In the genomic region with DNA sequence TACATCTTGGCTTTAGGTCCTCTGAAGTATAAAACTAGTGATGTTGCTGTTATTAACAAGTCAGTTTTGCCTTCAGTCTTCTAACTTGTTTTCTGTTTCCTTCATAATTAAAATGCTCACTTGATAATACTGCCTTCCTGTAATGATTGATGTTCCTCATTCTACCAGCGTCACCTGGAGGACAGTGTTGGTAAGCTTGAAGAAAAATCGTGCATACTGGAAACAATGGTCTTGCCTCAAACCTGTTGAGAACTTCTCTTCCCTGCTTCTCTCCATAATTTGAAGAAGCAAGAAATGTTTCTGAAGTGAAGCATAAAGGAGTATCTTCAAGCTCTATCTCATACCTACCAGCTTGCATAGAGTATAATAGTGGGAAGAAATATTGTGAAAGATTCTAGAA, we compare ENCODE assay signal across 1 cellular context.
TF ChIP-seq lines count a peak whose summit lies in the region.

No MANE protein-coding gene starts in this region.

TF ChIP-seq in HEK293, 187 proteins besides CTCF, POLR2A, EP300 and RAD21 (continued from another document):
- TF ChIP-seq, protein P1, sequence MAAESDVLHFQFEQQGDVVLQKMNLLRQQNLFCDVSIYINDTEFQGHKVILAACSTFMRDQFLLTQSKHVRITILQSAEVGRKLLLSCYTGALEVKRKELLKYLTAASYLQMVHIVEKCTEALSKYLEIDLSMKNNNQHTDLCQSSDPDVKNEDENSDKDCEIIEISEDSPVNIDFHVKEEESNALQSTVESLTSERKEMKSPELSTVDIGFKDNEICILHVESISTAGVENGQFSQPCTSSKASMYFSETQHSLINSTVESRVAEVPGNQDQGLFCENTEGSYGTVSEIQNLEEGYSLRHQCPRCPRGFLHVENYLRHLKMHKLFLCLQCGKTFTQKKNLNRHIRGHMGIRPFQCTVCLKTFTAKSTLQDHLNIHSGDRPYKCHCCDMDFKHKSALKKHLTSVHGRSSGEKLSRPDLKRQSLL (tag by site-specific recombination; IDR thresholded peaks at IDR 0.05) = no peak
- TF ChIP-seq, protein P2, sequence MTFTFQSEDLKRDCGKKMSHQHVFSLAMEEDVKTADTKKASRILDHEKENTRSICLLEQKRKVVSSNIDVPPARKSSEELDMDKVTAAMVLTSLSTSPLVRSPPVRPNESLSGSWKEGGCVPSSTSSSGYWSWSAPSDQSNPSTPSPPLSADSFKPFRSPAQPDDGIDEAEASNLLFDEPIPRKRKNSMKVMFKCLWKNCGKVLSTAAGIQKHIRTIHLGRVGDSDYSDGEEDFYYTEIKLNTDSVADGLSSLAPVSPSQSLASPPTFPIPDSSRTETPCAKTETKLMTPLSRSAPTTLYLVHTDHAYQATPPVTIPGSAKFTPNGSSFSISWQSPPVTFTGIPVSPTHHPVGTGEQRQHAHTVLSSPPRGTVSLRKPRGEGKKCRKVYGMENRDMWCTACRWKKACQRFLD (tag by site-specific recombination; IDR thresholded peaks at IDR 0.05) = no peak
- TF ChIP-seq ZNF335 (tag by site-specific recombination; conservative IDR thresholded peaks at IDR 0.05) = no peak
- TF ChIP-seq, protein P3, sequence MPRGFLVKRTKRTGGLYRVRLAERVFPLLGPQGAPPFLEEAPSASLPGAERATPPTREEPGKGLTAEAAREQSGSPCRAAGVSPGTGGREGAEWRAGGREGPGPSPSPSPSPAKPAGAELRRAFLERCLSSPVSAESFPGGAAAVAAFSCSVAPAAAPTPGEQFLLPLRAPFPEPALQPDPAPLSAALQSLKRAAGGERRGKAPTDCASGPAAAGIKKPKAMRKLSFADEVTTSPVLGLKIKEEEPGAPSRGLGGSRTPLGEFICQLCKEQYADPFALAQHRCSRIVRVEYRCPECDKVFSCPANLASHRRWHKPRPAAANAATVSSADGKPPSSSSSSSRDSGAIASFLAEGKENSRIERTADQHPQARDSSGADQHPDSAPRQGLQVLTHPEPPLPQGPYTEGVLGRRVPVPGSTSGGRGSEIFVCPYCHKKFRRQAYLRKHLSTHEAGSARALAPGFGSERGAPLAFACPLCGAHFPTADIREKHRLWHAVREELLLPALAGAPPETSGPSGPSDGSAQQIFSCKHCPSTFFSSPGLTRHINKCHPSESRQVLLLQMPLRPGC (tag by site-specific recombination; IDR thresholded peaks at IDR 0.05) = no peak
- TF ChIP-seq MZF1 (tag by site-specific recombination; IDR thresholded peaks at IDR 0.05; ENCODE audit: borderline replicate concordance) = no peak
- no peak for TF ChIP-seq ZNF747 (tag by site-specific recombination; IDR thresholded peaks at IDR 0.05)
- TF ChIP-seq ZNF654 (tag by site-specific recombination; IDR thresholded peaks at IDR 0.05; ENCODE audit: low read depth) = peak; percentile 25; the same call in 1 of the 2 replicates
- TF ChIP-seq, protein P4, sequence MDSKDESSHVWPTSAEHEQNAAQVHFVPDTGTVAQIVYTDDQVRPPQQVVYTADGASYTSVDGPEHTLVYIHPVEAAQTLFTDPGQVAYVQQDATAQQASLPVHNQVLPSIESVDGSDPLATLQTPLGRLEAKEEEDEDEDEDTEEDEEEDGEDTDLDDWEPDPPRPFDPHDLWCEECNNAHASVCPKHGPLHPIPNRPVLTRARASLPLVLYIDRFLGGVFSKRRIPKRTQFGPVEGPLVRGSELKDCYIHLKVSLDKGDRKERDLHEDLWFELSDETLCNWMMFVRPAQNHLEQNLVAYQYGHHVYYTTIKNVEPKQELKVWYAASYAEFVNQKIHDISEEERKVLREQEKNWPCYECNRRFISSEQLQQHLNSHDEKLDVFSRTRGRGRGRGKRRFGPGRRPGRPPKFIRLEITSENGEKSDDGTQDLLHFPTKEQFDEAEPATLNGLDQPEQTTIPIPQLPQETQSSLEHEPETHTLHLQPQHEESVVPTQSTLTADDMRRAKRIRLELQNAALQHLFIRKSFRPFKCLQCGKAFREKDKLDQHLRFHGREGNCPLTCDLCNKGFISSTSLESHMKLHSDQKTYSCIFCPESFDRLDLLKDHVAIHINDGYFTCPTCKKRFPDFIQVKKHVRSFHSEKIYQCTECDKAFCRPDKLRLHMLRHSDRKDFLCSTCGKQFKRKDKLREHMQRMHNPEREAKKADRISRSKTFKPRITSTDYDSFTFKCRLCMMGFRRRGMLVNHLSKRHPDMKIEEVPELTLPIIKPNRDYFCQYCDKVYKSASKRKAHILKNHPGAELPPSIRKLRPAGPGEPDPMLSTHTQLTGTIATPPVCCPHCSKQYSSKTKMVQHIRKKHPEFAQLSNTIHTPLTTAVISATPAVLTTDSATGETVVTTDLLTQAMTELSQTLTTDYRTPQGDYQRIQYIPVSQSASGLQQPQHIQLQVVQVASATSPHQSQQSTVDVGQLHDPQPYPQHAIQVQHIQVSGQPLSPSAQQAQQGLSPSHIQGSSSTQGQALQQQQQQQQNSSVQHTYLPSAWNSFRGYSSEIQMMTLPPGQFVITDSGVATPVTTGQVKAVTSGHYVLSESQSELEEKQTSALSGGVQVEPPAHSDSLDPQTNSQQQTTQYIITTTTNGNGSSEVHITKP (tag by site-specific recombination; IDR thresholded peaks at IDR 0.05) = no peak
- no peak for TF ChIP-seq ZFP69B (tag by site-specific recombination; IDR thresholded peaks at IDR 0.05)
- no peak for TF ChIP-seq ZNF544 (tag by site-specific recombination; IDR thresholded peaks at IDR 0.05)
- TF ChIP-seq, protein P5, sequence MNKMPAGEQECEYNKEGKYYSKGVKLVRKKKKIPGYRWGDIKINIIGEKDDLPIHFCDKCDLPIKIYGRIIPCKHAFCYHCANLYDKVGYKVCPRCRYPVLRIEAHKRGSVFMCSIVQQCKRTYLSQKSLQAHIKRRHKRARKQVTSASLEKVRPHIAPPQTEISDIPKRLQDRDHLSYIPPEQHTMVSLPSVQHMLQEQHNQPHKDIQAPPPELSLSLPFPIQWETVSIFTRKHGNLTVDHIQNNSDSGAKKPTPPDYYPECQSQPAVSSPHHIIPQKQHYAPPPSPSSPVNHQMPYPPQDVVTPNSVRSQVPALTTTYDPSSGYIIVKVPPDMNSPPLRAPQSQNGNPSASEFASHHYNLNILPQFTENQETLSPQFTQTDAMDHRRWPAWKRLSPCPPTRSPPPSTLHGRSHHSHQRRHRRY (tag by site-specific recombination; IDR thresholded peaks at IDR 0.05) = no peak
- TF ChIP-seq SCRT1 (tag by site-specific recombination; IDR thresholded peaks at IDR 0.05; ENCODE audit: borderline replicate concordance) = peak; percentile 75
- TF ChIP-seq ZNF629 (tag by site-specific recombination; IDR thresholded peaks at IDR 0.05) = no peak
- TF ChIP-seq ZNF223 (tag by site-specific recombination; IDR thresholded peaks at IDR 0.05) = no peak
- no peak for TF ChIP-seq ZNF239 (tag by site-specific recombination; IDR thresholded peaks at IDR 0.05)
- no peak for TF ChIP-seq ZXDB (tag by site-specific recombination; IDR thresholded peaks at IDR 0.05)
TF ChIP-seq in HEK293: peak in this region for 3.
